ENCODE assay signal across 8 cellular contexts in the genomic region with DNA sequence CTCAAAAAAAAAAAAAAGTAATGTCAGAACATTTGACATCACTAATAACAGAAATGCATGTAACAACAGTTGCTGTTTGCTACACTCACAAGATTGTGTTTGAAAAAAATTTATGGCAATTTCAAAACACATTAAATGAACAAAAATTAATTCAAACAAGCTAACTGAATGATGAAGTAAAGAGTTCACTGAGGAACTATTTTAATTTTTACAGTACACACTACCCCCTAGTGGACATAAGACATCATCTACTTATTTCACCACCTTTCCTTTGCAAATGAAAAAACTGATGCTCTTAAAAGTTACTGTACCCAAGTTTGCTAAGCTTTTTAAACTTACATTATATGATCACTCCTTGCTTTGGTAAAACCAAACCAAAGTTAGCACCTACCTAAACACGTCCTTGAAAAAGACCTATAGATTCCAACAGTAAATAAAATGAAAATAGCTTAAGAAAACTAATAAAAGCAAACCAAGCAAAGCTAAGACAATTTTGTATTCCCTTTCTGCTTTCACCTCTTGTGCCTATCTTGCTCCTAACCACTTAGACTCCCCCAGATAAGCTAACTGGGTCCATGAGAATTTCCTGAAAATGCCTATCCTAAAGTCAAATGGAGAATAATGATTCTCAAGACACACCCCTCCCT. TPM values are rescaled to one million over a fixed set of nuclear protein-coding genes. Genes with fewer than 3 reads are reported as not detected.
DNase-seq lines count a peak whose midpoint lies in the region; ATAC-seq and TF ChIP-seq lines count a peak whose summit lies in the region.

No MANE protein-coding gene starts in this region.

- TF ChIP-seq CTCF in CD14-positive monocyte (IDR thresholded peaks at IDR 0.05) (peak; percentile 77), mammary epithelial cell (conservative IDR thresholded peaks at IDR 0.05 in 1 of 2, IDR thresholded peaks at IDR 0.05 in 1 of 2; ENCODE audit: extremely low read depth in 1 of 2, insufficient read depth in 1 of 2, low read depth in 1 of 2, low read length in 2 of 2) (peak; percentile 43 to 55), liver (IDR thresholded peaks at IDR 0.05; ENCODE audit: low read depth, low read length, missing input control) (peak; percentile 62)

- peaks cover 35% of the 10 kb centered on the region for H3K4me1 Mint-ChIP-seq in CD14-positive monocyte

- no peak overlapping the region for H2AFZ ChIP-seq in mammary epithelial cell (ENCODE audit: low read depth, low read length)

- H3K27ac Mint-ChIP-seq in CD14-positive monocyte, result no peak overlapping the region

- no peak overlapping the region for H3K4me2 ChIP-seq in mammary epithelial cell (ENCODE audit: insufficient read depth, low read depth, low read length)

- CTCF ChIA-PET in mammary epithelial cell (lab: Charles Lee; ENCODE audit: low non-redundant PET), result interaction anchor here (0.6 to 0.9 kb wide), 4 partner anchors 13 to 432 kb away, joined by 3 to 10 read pairs (median 4); a partner anchor contains a TSS

- H3K4me1 ChIP-seq in mammary epithelial cell (ENCODE audit: insufficient read depth, low read length) (no peaks in the 10 kb centered on the region), liver (ENCODE audit: control insufficient read depth in 4 of 4, insufficient read depth in 4 of 4, low read length in 3 of 4) (peaks cover 2 to 5% (median 2%) of the 10 kb centered on the region in 4 donors)

- H4K20me1 ChIP-seq in mammary epithelial cell (ENCODE audit: insufficient read depth, low read length), result peaks cover 15% of the 10 kb centered on the region

- H3K79me2 ChIP-seq in mammary epithelial cell (ENCODE audit: insufficient read depth, low read length), result peaks cover 100% of the 10 kb centered on the region

- H3K4me3 Mint-ChIP-seq in CD14-positive monocyte, result no peak overlapping the region

- H3K36me3 ChIP-seq in mammary epithelial cell (ENCODE audit: insufficient read depth, low read length) (no peaks in the 10 kb centered on the region), liver (ENCODE audit: control insufficient read depth in 4 of 4, insufficient read depth in 3 of 4, low read depth in 1 of 4, low read length in 3 of 4) (peaks cover 0 to 1% (median 0%) of the 10 kb centered on the region in 4 donors)

- BruUV-seq in mammary epithelial cell (replicated peaks; lab: Mats Ljungman, UMichigan), result no TSS peak

- DNase-seq in CD14-positive monocyte (ENCODE audit: low spot score) (no peak), NCI-H748 treated with DMSO at 0.1 percent for 48 hours (lab: John Stamatoyannopoulos, UW) (peak; percentile 56), mammary epithelial cell (peak; percentile 32), NCI-H187 treated with DMSO at 0.1 percent for 48 hours (lab: John Stamatoyannopoulos, UW) (no peak), nucleus accumbens (lab: John Stamatoyannopoulos, UW) (no peak)

- H3K27me3 Mint-ChIP-seq in CD14-positive monocyte (ENCODE audit: low read depth in 3 of 3), result no peaks in the 10 kb centered on the region

- H3K36me3 Mint-ChIP-seq in CD14-positive monocyte, result peaks cover 0 to 5% of the 10 kb centered on the region in 2 donors

- intact Hi-C loops in CD14-positive monocyte (cut with micrococcal nuclease), result no loop called here
- intact Hi-C loops in mammary epithelial cell (cut with micrococcal nuclease), result loop anchor here (1.0 to 10.0 kb wide), 3 partner anchors 432 to 683 kb away; no protein-coding TSS in a partner anchor

- H3K27me3 ChIP-seq in mammary epithelial cell (ENCODE audit: insufficient read depth, low read length) (no peaks in the 10 kb centered on the region), liver (ENCODE audit: control insufficient read depth in 4 of 4, insufficient read depth in 4 of 4, low read length in 3 of 4) (no peaks in the 10 kb centered on the region)

- TF ChIP-seq RAD21 in liver (IDR thresholded peaks at IDR 0.05), result peak; percentile 73 to 82

- H3K27ac ChIP-seq in mammary epithelial cell (ENCODE audit: insufficient read depth, low read depth, low read length) (no peak overlapping the region), liver (ENCODE audit: low read depth in 1 of 2, low read length in 2 of 2) (no peak overlapping the region)

- in situ Hi-C loops in mammary epithelial cell (cut with MboI; ENCODE audit: low sequenced_read_pairs in 2 of 2), result loop anchor here in 1 of 2 donors (10.0 kb wide), 1 partner anchor 635 kb away; no protein-coding TSS in a partner anchor

- H3K4me3 ChIP-seq in mammary epithelial cell (replicated peaks in 1 of 3; ENCODE audit: insufficient read depth in 1 of 3, low read depth in 2 of 3, low read length in 3 of 3), result no peak overlapping the region
- H3K4me3 ChIP-seq in liver (ENCODE audit: low read depth in 1 of 3, low read length in 3 of 3), result no peak overlapping the region

- dilution Hi-C loops in mammary epithelial cell (cut with HindIII; ENCODE audit: low sequenced_read_pairs), result no loop called here

- ATAC-seq in GM21423 (IDR thresholded peaks at IDR 0.05; ENCODE audit: unreplicated experiment), result peak; percentile 40
- no peak for ATAC-seq in GM18858 (IDR thresholded peaks at IDR 0.05; ENCODE audit: unreplicated experiment)

- no peaks in the 10 kb centered on the region for H3K9me3 ChIP-seq in mammary epithelial cell (replicated peaks; ENCODE audit: insufficient read depth, low read length)
- no peaks in the 10 kb centered on the region for H3K9me3 ChIP-seq in liver (ENCODE audit: control insufficient read depth in 4 of 4, low read length in 3 of 4)

- WGBS in mammary epithelial cell (ENCODE audit: low coverage, missing lambda C conversion rate), result 21% methylated on average over 1 of the region's 1 CpG
- 29% methylated on average over 1 of the region's 1 CpG for WGBS in liver

- no peaks in the 10 kb centered on the region for H3K9me3 Mint-ChIP-seq in CD14-positive monocyte

- H3K9ac ChIP-seq in mammary epithelial cell (ENCODE audit: insufficient read depth, low read length) (no peak overlapping the region), liver (ENCODE audit: low read depth in 1 of 2, low read length in 2 of 2) (no peak overlapping the region)

TF ChIP-seq in liver, 16 proteins besides CTCF, POLR2A, EP300 and RAD21 (continues in another document):
- TF ChIP-seq, protein P1, sequence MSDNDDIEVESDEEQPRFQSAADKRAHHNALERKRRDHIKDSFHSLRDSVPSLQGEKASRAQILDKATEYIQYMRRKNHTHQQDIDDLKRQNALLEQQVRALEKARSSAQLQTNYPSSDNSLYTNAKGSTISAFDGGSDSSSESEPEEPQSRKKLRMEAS (IDR thresholded peaks at IDR 0.05), result no peak
- TF ChIP-seq NR2F2 (IDR thresholded peaks at IDR 0.05), result no peak
- TF ChIP-seq SP1 (IDR thresholded peaks at IDR 0.05), result no peak
- no peak for TF ChIP-seq HNF4G (IDR thresholded peaks at IDR 0.05)
- TF ChIP-seq TAF1 (conservative IDR thresholded peaks at IDR 0.05), result no peak
- no peak for TF ChIP-seq YY1 (IDR thresholded peaks at IDR 0.05)
- TF ChIP-seq RXRA (IDR thresholded peaks at IDR 0.05), result no peak
- no peak for TF ChIP-seq GABPA (IDR thresholded peaks at IDR 0.05 in 1 of 2, conservative IDR thresholded peaks at IDR 0.05 in 1 of 2)
- TF ChIP-seq, protein P2, sequence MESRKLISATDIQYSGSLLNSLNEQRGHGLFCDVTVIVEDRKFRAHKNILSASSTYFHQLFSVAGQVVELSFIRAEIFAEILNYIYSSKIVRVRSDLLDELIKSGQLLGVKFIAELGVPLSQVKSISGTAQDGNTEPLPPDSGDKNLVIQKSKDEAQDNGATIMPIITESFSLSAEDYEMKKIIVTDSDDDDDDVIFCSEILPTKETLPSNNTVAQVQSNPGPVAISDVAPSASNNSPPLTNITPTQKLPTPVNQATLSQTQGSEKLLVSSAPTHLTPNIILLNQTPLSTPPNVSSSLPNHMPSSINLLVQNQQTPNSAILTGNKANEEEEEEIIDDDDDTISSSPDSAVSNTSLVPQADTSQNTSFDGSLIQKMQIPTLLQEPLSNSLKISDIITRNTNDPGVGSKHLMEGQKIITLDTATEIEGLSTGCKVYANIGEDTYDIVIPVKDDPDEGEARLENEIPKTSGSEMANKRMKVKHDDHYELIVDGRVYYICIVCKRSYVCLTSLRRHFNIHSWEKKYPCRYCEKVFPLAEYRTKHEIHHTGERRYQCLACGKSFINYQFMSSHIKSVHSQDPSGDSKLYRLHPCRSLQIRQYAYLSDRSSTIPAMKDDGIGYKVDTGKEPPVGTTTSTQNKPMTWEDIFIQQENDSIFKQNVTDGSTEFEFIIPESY (IDR thresholded peaks at IDR 0.05), result no peak
- TF ChIP-seq FOXA2 (IDR thresholded peaks at IDR 0.05), result no peak
- TF ChIP-seq, protein P3, sequence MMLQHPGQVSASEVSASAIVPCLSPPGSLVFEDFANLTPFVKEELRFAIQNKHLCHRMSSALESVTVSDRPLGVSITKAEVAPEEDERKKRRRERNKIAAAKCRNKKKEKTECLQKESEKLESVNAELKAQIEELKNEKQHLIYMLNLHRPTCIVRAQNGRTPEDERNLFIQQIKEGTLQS (IDR thresholded peaks at IDR 0.05), result no peak
- no peak for TF ChIP-seq FOXA1 (IDR thresholded peaks at IDR 0.05)

RNA-seq across cellular contexts. Expression of a gene that starts 22.2 kb away (rescaled TPM):
- 100 to 1,000 TPM; 108 to 119 TPM for polyA plus RNA-seq in CD14-positive monocyte
- 100 to 1,000 TPM in 1 of 2 donors, 10 to 100 TPM in 1; 65.5 to 137 TPM for total RNA-seq in mammary epithelial cell
- polyA plus RNA-seq in mammary epithelial cell, result 146 TPM
- polyA minus RNA-seq in mammary epithelial cell, result 87.5 TPM
- total RNA-seq in liver, result 10 to 100 TPM; 13.9 to 63.7 TPM
- polyA plus RNA-seq in liver, result 10 to 100 TPM; 24.7 to 40.4 TPM

RNA-seq across cellular contexts. Expression of a gene that starts 41.8 kb away (rescaled TPM):
- polyA plus RNA-seq in CD14-positive monocyte, result 10 to 100 TPM; 35.6 to 43.8 TPM
- total RNA-seq in mammary epithelial cell, result 10 to 100 TPM; 71.3 to 83.5 TPM
- 23.8 TPM for polyA plus RNA-seq in mammary epithelial cell
- polyA minus RNA-seq in mammary epithelial cell, result 14.9 TPM
- total RNA-seq in liver, result 100 to 1,000 TPM in 1 of 2 donors, 10 to 100 TPM in 1; 13.9 to 141 TPM
- 1 to 10 TPM; 8.9 to 9.9 TPM for polyA plus RNA-seq in liver

RNA-seq across cellular contexts. Expression of a gene that starts 47.8 kb away (rescaled TPM):
- polyA plus RNA-seq in CD14-positive monocyte (10 to 100 TPM; 62.8 to 68.3 TPM), mammary epithelial cell (45.1 TPM), liver (10 to 100 TPM; 20.4 to 38.8 TPM)
- total RNA-seq in mammary epithelial cell (10 to 100 TPM; 45.7 to 58.5 TPM), liver (10 to 100 TPM; 32.5 to 34.1 TPM)
- 43.4 TPM for polyA minus RNA-seq in mammary epithelial cell

Comparison
In these comparisons a context has a peak if more than half of its experiments do, and no peak if none do; other contexts are left out.
1. DNase-seq: peak in NCI-H748 treated with DMSO at 0.1 percent for 48 hours (single experiment) and mammary epithelial cell (single experiment); none in CD14-positive monocyte (single experiment), NCI-H187 treated with DMSO at 0.1 percent for 48 hours (single experiment) and nucleus accumbens (0 of 56).
2. Peak in every context shown above with its lines, with median percentiles within 50 percentile points of each other: CTCF ChIP-seq.